24 cellular contexts compared by ENCODE assay signal in the genomic region with DNA sequence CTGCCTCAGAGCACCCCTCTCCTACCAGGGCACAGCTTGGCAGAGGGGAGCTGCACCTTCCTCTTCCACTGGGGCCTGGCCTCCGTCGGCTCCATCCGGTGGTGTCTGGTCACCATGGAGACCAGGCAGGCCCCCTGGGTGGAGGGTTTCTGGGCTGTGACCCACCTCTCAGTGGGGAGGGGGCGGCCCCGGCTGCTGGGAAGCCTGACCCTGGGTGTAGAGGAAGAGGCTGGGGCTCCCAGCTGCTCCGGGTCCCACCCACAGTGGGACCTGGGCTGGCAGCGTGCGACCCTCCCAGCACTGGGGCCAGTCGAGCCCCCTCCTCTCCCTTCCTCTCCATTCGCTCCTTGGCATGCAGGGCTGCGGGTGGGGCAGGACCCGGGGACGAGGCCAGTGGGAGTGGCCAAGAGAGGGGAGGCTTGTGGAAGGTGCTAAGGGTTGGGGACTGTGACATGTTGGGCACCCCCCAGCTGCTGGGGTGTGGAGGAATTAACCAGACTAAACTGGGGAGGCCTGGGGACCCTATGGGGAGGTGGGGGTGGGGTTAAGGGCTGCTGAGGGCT. TPM values are rescaled to one million over a fixed set of nuclear protein-coding genes. Genes with fewer than 3 reads are reported as not detected.
A peak's percentile ranks its signal among the peaks of the same experiment; 100 is the strongest.
DNase-seq lines count a peak whose midpoint lies in the region; ATAC-seq and TF ChIP-seq lines count a peak whose summit lies in the region.
"Had no signal": no experiment of that assay in that cellular context is flagged by ENCODE, and none has a peak within 500 bp of the region (broad histone marks: within the 10 kb centered on the region; RNA-seq: fewer than 3 reads in every experiment).

No MANE protein-coding gene starts in this region.

- no peak overlapping the region for H2BK15ac ChIP-seq in neuronal stem cell (ENCODE audit: low read length)

- 39% methylated on average over 13 of the region's 13 CpGs for WGBS in hepatocyte (ENCODE audit: low lambda C conversion rate, missing lambda C conversion rate)
- no CpG with 5 or more reads among the region's 13 CpGs for WGBS in neuronal stem cell (ENCODE audit: extremely low coverage in 2 of 2, insufficient read length in 2 of 2, insufficient replicate concordance in 1 of 2), 2 donors

- TF ChIP-seq RAD21 in HCT116 (IDR thresholded peaks at IDR 0.05; ENCODE audit: low read depth) = no peak

- peaks cover 10% of the 10 kb centered on the region for H3K79me1 ChIP-seq in neuronal stem cell (ENCODE audit: low read depth, low read length)

- intact Hi-C loops in HCT116 (cut with micrococcal nuclease) = no loop called here

- H3K23ac ChIP-seq in neuronal stem cell (ENCODE audit: low read depth, low read length, poor library complexity) = no peak overlapping the region

- H4K91ac ChIP-seq in neuronal stem cell (ENCODE audit: low read depth, low read length, poor library complexity) = no peak overlapping the region

- H2BK12ac ChIP-seq in neuronal stem cell (ENCODE audit: low read length) = no peak overlapping the region

- peak overlapping the region in 10 of 11 experiments; percentile 29 to 82 (median 65); a peak in 19 of 22 replicates for H3K4me2 ChIP-seq in BLaER1 treated with 17β-estradiol and CSF1 and Interleukin-3, amounts not matched to agents 10 nM and 100 nM
- H3K4me2 ChIP-seq in HCT116 (ENCODE audit: low read length) (no peak overlapping the region), hepatocyte (peak overlapping the region; percentile 65), neuronal stem cell (ENCODE audit: insufficient read depth, low read length, poor library complexity, severe bottlenecking) (no peak overlapping the region)

- H4K8ac ChIP-seq in neuronal stem cell (ENCODE audit: low read depth, low read length) = no peak overlapping the region

- TF ChIP-seq CTCF in HCT116 (IDR thresholded peaks at IDR 0.05 in 2 of 3, conservative IDR thresholded peaks at IDR 0.05 in 1 of 3; ENCODE audit: borderline replicate concordance in 1 of 3, insufficient read depth in 1 of 3, low read depth in 2 of 3, low read length in 2 of 3) (no peak), hepatocyte (IDR thresholded peaks at IDR 0.05; ENCODE audit: poor library complexity) (no peak)

- no peaks in the 10 kb centered on the region for H3K9me3 ChIP-seq in BLaER1 treated with 17β-estradiol and CSF1 and Interleukin-3, amounts not matched to agents 10 nM and 100 nM (replicated peaks in 1 of 11)
- H3K9me3 ChIP-seq in HCT116 (ENCODE audit: control insufficient read depth in 1 of 2, insufficient read depth in 1 of 2, low read depth in 1 of 2, low read length in 2 of 2) (no peaks in the 10 kb centered on the region), hepatocyte (ENCODE audit: low read depth) (no peaks in the 10 kb centered on the region), neuronal stem cell (replicated peaks in 1 of 2; ENCODE audit: control insufficient read depth in 2 of 2, insufficient read depth in 1 of 2, low read depth in 1 of 2, low read length in 2 of 2) (no peaks in the 10 kb centered on the region)
- H3K9me3 ChIP-seq: adrenal gland, body of pancreas, Caco-2, spleen, stomach, thyroid gland had no signal

- CTCF ChIA-PET in HCT116 (lab: Charles Lee) = no interaction called here

- H3K79me2 ChIP-seq in HCT116 (ENCODE audit: insufficient read depth, low read length) (no peaks in the 10 kb centered on the region), hepatocyte (no peaks in the 10 kb centered on the region)

- H2AFZ ChIP-seq in HCT116 (ENCODE audit: low read depth, low read length, poor library complexity, severe bottlenecking) (no peak overlapping the region), hepatocyte (no peak overlapping the region), neuronal stem cell (ENCODE audit: low read length) (no peak overlapping the region)

- DNase-seq in HCT116 (ENCODE audit: low read depth, low spot score) = no peak
- DNase-seq in hepatocyte (ENCODE audit: low spot score) = no peak
- DNase-seq in neuronal stem cell (ENCODE audit: low spot score) = no peak
- DNase-seq in stimulated activated CD4-positive, alpha-beta T cell treated with anti-CD3 and anti-CD28 coated beads, Interleukin-4, amount 100 ng/mL, for 4 hours = no peak
- no peak for DNase-seq in epidermal melanocyte (ENCODE audit: insufficient read length, low spot score)
- DNase-seq: activated CD4-positive, alpha-beta memory T cell treated with anti-CD3 and anti-CD28 coated beads for 36 hours; activated naive CD4-positive, alpha-beta T cell treated with Interleukin-2 at 50 U/mL for 16 hours; adrenal gland; body of pancreas; Caco-2; KBM-7; NCI-H1105 treated with DMSO at 0.1 percent for 48 hours; NCI-H187 treated with DMSO at 0.1 percent for 48 hours; posterior cingulate gyrus; right cardiac atrium; SHP77; spleen; stimulated activated CD4-positive, alpha-beta T cell treated with anti-CD3 and anti-CD28 coated beads, Interleukin-2, amount 100 ng/mL, for 24 hours; stimulated activated CD8-positive, alpha-beta memory T cell treated with anti-CD3 and anti-CD28 coated beads, Interleukin-4, amount 100 ng/mL, for 48 hours; stomach; thyroid gland had no signal

- no peak overlapping the region for H2BK5ac ChIP-seq in neuronal stem cell (ENCODE audit: low read length)

- RAD21 ChIA-PET in HCT116 (lab: Charles Lee; ENCODE audit: low non-redundant PET in 1 of 2, low total read pairs in 2 of 2, uncharacterized antibody in 2 of 2, unreplicated experiment in 2 of 2) = no interaction called here

- no peaks in the 10 kb centered on the region for H3K36me3 ChIP-seq in BLaER1 treated with 17β-estradiol and CSF1 and Interleukin-3, amounts not matched to agents 10 nM and 100 nM
- H3K36me3 ChIP-seq in HCT116 (ENCODE audit: control insufficient read depth in 1 of 2, insufficient read depth in 2 of 2, low read length in 2 of 2) (no peaks in the 10 kb centered on the region), hepatocyte (replicated peaks; ENCODE audit: insufficient read depth, low read depth) (no peaks in the 10 kb centered on the region), neuronal stem cell (replicated peaks in 1 of 2; ENCODE audit: control insufficient read depth in 2 of 2, insufficient read depth in 2 of 2, low read length in 2 of 2) (peaks cover 0 to 4% of the 10 kb centered on the region in 2 donors)
- H3K36me3 ChIP-seq: adrenal gland, spleen, stomach, thyroid gland had no signal

- peaks cover 0 to 39% (median 21%) of the 10 kb centered on the region in 10 experiments; a peak in 16 of 20 replicates for H3K4me1 ChIP-seq in BLaER1 treated with 17β-estradiol and CSF1 and Interleukin-3, amounts not matched to agents 10 nM and 100 nM
- H3K4me1 ChIP-seq in HCT116 (ENCODE audit: control insufficient read depth in 1 of 2, insufficient read depth in 2 of 2, low read length in 2 of 2) (peaks cover 0 to 6% of the 10 kb centered on the region in 2 experiments; a peak in 1 of 4 replicates), hepatocyte (ENCODE audit: insufficient read depth) (peaks cover 29% of the 10 kb centered on the region), neuronal stem cell (ENCODE audit: control insufficient read depth in 2 of 2, insufficient read depth in 1 of 2, low read depth in 1 of 2, low read length in 2 of 2) (peaks cover 7 to 12% of the 10 kb centered on the region in 2 donors)
- H3K4me1 ChIP-seq: adrenal gland had no signal

- no peak overlapping the region for H2BK120ac ChIP-seq in neuronal stem cell (ENCODE audit: low read depth, low read length)

- POLR2A ChIA-PET in HCT116 (lab: Charles Lee) = no interaction called here

- H3K9ac ChIP-seq in BLaER1 treated with 17β-estradiol and CSF1 and Interleukin-3, amounts not matched to agents 10 nM and 100 nM = peak overlapping the region in 3 of 11 experiments; percentile 26 to 35 (median 28); a peak in 1 of 22 replicates
- no peak overlapping the region for H3K9ac ChIP-seq in HCT116 (ENCODE audit: low read length)
- no peak overlapping the region for H3K9ac ChIP-seq in neuronal stem cell (ENCODE audit: low read depth, low read length, poor library complexity)

- peaks cover 0 to 40% (median 0%) of the 10 kb centered on the region in 11 experiments; a peak in 8 of 22 replicates for H4K20me1 ChIP-seq in BLaER1 treated with 17β-estradiol and CSF1 and Interleukin-3, amounts not matched to agents 10 nM and 100 nM
- H4K20me1 ChIP-seq in HCT116 (ENCODE audit: insufficient read depth) (no peaks in the 10 kb centered on the region), hepatocyte (ENCODE audit: insufficient read depth, poor library complexity, severe bottlenecking) (no peaks in the 10 kb centered on the region)

- no peak overlapping the region for H3K4me3 ChIP-seq in BLaER1 treated with 17β-estradiol and CSF1 and Interleukin-3, amounts not matched to agents 10 nM and 100 nM
- no peak overlapping the region for H3K4me3 ChIP-seq in HCT116 (replicated peaks in 1 of 2; ENCODE audit: low read depth in 1 of 2, low read length in 2 of 2)
- H3K4me3 ChIP-seq in hepatocyte = no peak overlapping the region
- no peak overlapping the region for H3K4me3 ChIP-seq in neuronal stem cell (ENCODE audit: low read length in 2 of 2)
- H3K4me3 ChIP-seq: adrenal gland, body of pancreas, spleen, stomach, thyroid gland had no signal

- H3K9me2 ChIP-seq in HCT116 (ENCODE audit: insufficient read depth) = no peaks in the 10 kb centered on the region
- H3K9me2 ChIP-seq in hepatocyte (replicated peaks; ENCODE audit: insufficient read depth) = no peaks in the 10 kb centered on the region

- no peak overlapping the region for H3K27ac ChIP-seq in BLaER1 treated with 17β-estradiol and CSF1 and Interleukin-3, amounts not matched to agents 10 nM and 100 nM
- no peak overlapping the region for H3K27ac ChIP-seq in HCT116 (ENCODE audit: low read depth, low read length)
- peak overlapping the region; percentile 78 for H3K27ac ChIP-seq in hepatocyte
- H3K27ac ChIP-seq in neuronal stem cell (replicated peaks; ENCODE audit: low read length) = no peak overlapping the region
- H3K27ac ChIP-seq: adrenal gland, spleen, thyroid gland had no signal

- peaks cover 0 to 12% (median 7%) of the 10 kb centered on the region in 11 experiments; a peak in 8 of 22 replicates for H3K27me3 ChIP-seq in BLaER1 treated with 17β-estradiol and CSF1 and Interleukin-3, amounts not matched to agents 10 nM and 100 nM
- no peaks in the 10 kb centered on the region for H3K27me3 ChIP-seq in HCT116 (ENCODE audit: insufficient read depth, low read length)
- H3K27me3 ChIP-seq in hepatocyte = no peaks in the 10 kb centered on the region
- H3K27me3 ChIP-seq in neuronal stem cell (ENCODE audit: control insufficient read depth in 3 of 3, insufficient read depth in 3 of 3, low read depth in 1 of 3, low read length in 3 of 3) = no peaks in the 10 kb centered on the region
- H3K27me3 ChIP-seq: body of pancreas, thyroid gland had no signal

- H3K4ac ChIP-seq in neuronal stem cell (ENCODE audit: low read length) = no peak overlapping the region

- peak overlapping the region; percentile 35 for H3K18ac ChIP-seq in neuronal stem cell (ENCODE audit: low read length)

- 0 out of 2 replicates have a peak, but pooled peaks have one; percentile 3 for ATAC-seq in HCT116
- no peak for ATAC-seq in HG02571 (IDR thresholded peaks at IDR 0.05; ENCODE audit: unreplicated experiment)
- ATAC-seq: activated CD4-positive, CD25-positive, alpha-beta regulatory T cell treated with anti-CD3 and anti-CD28 coated beads, Interleukin-2, amount 50 U/mL, for 24 hours had no signal

- no TSS peak for BruUV-seq in HCT116 (replicated peaks; lab: Mats Ljungman, UMichigan)

- peak overlapping the region; percentile 91 for H2AK5ac ChIP-seq in neuronal stem cell (ENCODE audit: low read depth, low read length)

- no peak for TF ChIP-seq POLR2A in HCT116 (IDR thresholded peaks at IDR 0.05; ENCODE audit: borderline replicate concordance, extremely low read depth, insufficient read depth, insufficient read length)

- no peak overlapping the region for H3K14ac ChIP-seq in neuronal stem cell (ENCODE audit: low read length)

RNA-seq across cellular contexts. Expression of gene BRSK2, which starts 46.8 kb away (rescaled TPM):
- total RNA-seq in HCT116 (2021; ENCODE audit: unreplicated experiment) (14.0 TPM), hepatocyte (4.7 and 6.8 TPM in 2 replicates)
- polyA plus RNA-seq in HCT116 (2012) = 14.9 and 15.3 TPM in 2 replicates
- polyA plus RNA-seq in hepatocyte = 13.6 and 15.1 TPM in 2 replicates
- polyA plus RNA-seq in neuronal stem cell (2013, experiment 1 of 2) = 24.4 TPM
- polyA plus RNA-seq in neuronal stem cell (2013, experiment 2 of 2) = 23.0 TPM

RNA-seq across cellular contexts. Expression of gene MOB2, which starts 50.0 kb away (rescaled TPM):
- total RNA-seq in HCT116 (2021; ENCODE audit: unreplicated experiment) (25.7 TPM), hepatocyte (12.5 and 18.5 TPM in 2 replicates)
- polyA plus RNA-seq in HCT116 (2012) = 34.3 and 38.6 TPM in 2 replicates
- 37.5 and 48.2 TPM in 2 replicates for polyA plus RNA-seq in hepatocyte
- polyA plus RNA-seq in neuronal stem cell (2013, experiment 1 of 2) = 11.1 TPM
- polyA plus RNA-seq in neuronal stem cell (2013, experiment 2 of 2) = 11.5 TPM

Comparison
In these comparisons a context has a peak if more than half of its experiments do, and no peak if none do; other contexts are left out.
1. H3K4me2 ChIP-seq: peak in BLaER1 treated with 17β-estradiol and CSF1 and Interleukin-3, amounts not matched to agents 10 nM and 100 nM (10 of 11) and hepatocyte (single experiment); none in HCT116 (single experiment) and neuronal stem cell (single experiment).